Comparison of ENCODE assay signal across 3 cellular contexts in genomic region chr22:19803736-19804267, GRCh38.
TF ChIP-seq lines count a peak whose summit lies in the region.

No MANE protein-coding gene starts in this region.

TF ChIP-seq in SK-N-SH, 30 proteins besides CTCF, POLR2A, EP300 and RAD21 (continues in another document):
- TF ChIP-seq YY1 (IDR thresholded peaks at IDR 0.05; ENCODE audit: low read depth) = no peak
- TF ChIP-seq USF1 (IDR thresholded peaks at IDR 0.05; ENCODE audit: borderline replicate concordance, low read depth) = no peak
- no peak for TF ChIP-seq JUND (IDR thresholded peaks at IDR 0.05)
- no peak for TF ChIP-seq NFIC (IDR thresholded peaks at IDR 0.05; ENCODE audit: borderline replicate concordance)
- no peak for TF ChIP-seq PBX3 (IDR thresholded peaks at IDR 0.05)
- no peak for TF ChIP-seq CHD2 (IDR thresholded peaks at IDR 0.05; ENCODE audit: low read length, partially characterized antibody)
- no peak for TF ChIP-seq IRF3 (IDR thresholded peaks at IDR 0.05; ENCODE audit: low read depth, low read length)
- no peak for TF ChIP-seq TCF12 (IDR thresholded peaks at IDR 0.05)
- TF ChIP-seq GATA2 (CRISPR knock-in tag; IDR thresholded peaks at IDR 0.05) = no peak
- no peak for TF ChIP-seq FOXJ3 (CRISPR knock-in tag; IDR thresholded peaks at IDR 0.05)
- TF ChIP-seq REST (IDR thresholded peaks at IDR 0.05; ENCODE audit: low read depth, low read length) = no peak
- no peak for TF ChIP-seq TEAD4 (IDR thresholded peaks at IDR 0.05; ENCODE audit: borderline replicate concordance, insufficient read depth)
- no peak for TF ChIP-seq MAX (IDR thresholded peaks at IDR 0.05; ENCODE audit: low read depth)

TF ChIP-seq in SK-N-SH treated with all-trans-retinoic acid at 6 μM for 48 hours, 23 proteins besides CTCF, POLR2A, EP300 and RAD21:
- TF ChIP-seq GLIS3 (CRISPR knock-in tag; IDR thresholded peaks at IDR 0.05) (no peak), ZC3H10 (CRISPR knock-in tag; IDR thresholded peaks at IDR 0.05) (no peak)

TF ChIP-seq in IMR-90, 13 proteins besides CTCF, POLR2A, EP300 and RAD21:
- TF ChIP-seq RCOR1 (IDR thresholded peaks at IDR 0.05; ENCODE audit: insufficient replicate concordance, low read length) = no peak
- TF ChIP-seq ELK1 (IDR thresholded peaks at IDR 0.05; ENCODE audit: borderline replicate concordance, low read depth, low read length) = no peak
- no peak for TF ChIP-seq MAZ (IDR thresholded peaks at IDR 0.05; ENCODE audit: borderline replicate concordance, low read depth, low read length)
- TF ChIP-seq FOS (IDR thresholded peaks at IDR 0.05; ENCODE audit: low read depth, low read length) = no peak
- no peak for TF ChIP-seq MAFK (IDR thresholded peaks at IDR 0.05; ENCODE audit: low read depth, low read length)
- no peak for TF ChIP-seq BHLHE40 (IDR thresholded peaks at IDR 0.05; ENCODE audit: low read depth, low read length)
- no peak for TF ChIP-seq SMC3 (IDR thresholded peaks at IDR 0.05; ENCODE audit: low read depth, low read length)
- no peak for TF ChIP-seq CEBPB (IDR thresholded peaks at IDR 0.05; ENCODE audit: low read depth, low read length)
- no peak for TF ChIP-seq NFE2L2 (IDR thresholded peaks at IDR 0.05; ENCODE audit: low read depth, low read length)
- no peak for TF ChIP-seq MXI1 (IDR thresholded peaks at IDR 0.05; ENCODE audit: borderline replicate concordance, low read depth, low read length)
- no peak for TF ChIP-seq RFX5 (IDR thresholded peaks at IDR 0.05; ENCODE audit: low read depth, low read length)
- TF ChIP-seq CHD1 (IDR thresholded peaks at IDR 0.05; ENCODE audit: low read depth, low read length) = no peak
- no peak for TF ChIP-seq USF2 (IDR thresholded peaks at IDR 0.05; ENCODE audit: low read depth, low read length)
TF ChIP-seq in IMR-90: peak in this region for 0.
